ENCODE assay signal across 10 cellular contexts in genomic region chr2:42238644-42239288, GRCh38.
DNase-seq lines count a peak whose midpoint lies in the region; ATAC-seq and TF ChIP-seq lines count a peak whose summit lies in the region.
"Had no signal": no experiment of that assay in that cellular context is flagged by ENCODE, and none has a peak within 500 bp of the region (broad histone marks: within the 10 kb centered on the region; RNA-seq: fewer than 3 reads in every experiment).

No MANE protein-coding gene starts in this region.

- peaks cover 84% of the 10 kb centered on the region for H3K4me1 Mint-ChIP-seq in activated T-cell treated with anti-CD3 and anti-CD28 coated beads, Interleukin-2, amount 50 U/mL, for 24 hours (ENCODE audit: low read depth)

- no peak overlapping the region for H3K4me3 ChIP-seq in heart right ventricle
- H3K4me3 ChIP-seq: BLaER1 had no signal

- H3K27ac ChIP-seq in heart right ventricle: no peak overlapping the region
- H3K27ac ChIP-seq: BLaER1 had no signal

- H3K9me3 ChIP-seq in heart right ventricle: no peaks in the 10 kb centered on the region
- H3K9me3 ChIP-seq: BLaER1 had no signal

- H3K36me3 ChIP-seq in heart right ventricle: no peaks in the 10 kb centered on the region
- H3K36me3 ChIP-seq: BLaER1 had no signal

- peak; percentile 30 to 64 (median 49) for TF ChIP-seq CTCF in heart right ventricle (IDR thresholded peaks at IDR 0.05)

- H3K27ac Mint-ChIP-seq in activated T-cell treated with anti-CD3 and anti-CD28 coated beads, Interleukin-2, amount 50 U/mL, for 24 hours: no peak overlapping the region
- H3K27ac Mint-ChIP-seq: dendritic cell treated with granulocyte-macrophage colony-stimulating factor and Interleukin-4, amounts not matched to agents 40 ng/mL and 50 ng/mL, for 4 days had no signal

- peaks cover 0 to 35% (median 7%) of the 10 kb centered on the region in 9 donors for H3K4me1 ChIP-seq in heart right ventricle

- no peaks in the 10 kb centered on the region for H3K9me3 Mint-ChIP-seq in activated T-cell treated with anti-CD3 and anti-CD28 coated beads, Interleukin-2, amount 50 U/mL, for 24 hours
- H3K9me3 Mint-ChIP-seq: dendritic cell treated with granulocyte-macrophage colony-stimulating factor and Interleukin-4, amounts not matched to agents 40 ng/mL and 50 ng/mL, for 4 days had no signal

- WGBS in heart right ventricle, 2 donors: 69 to 78% methylated on average over 7 of the region's 7 CpGs

- peak; percentile 71 to 89 (median 86) for ATAC-seq in heart right ventricle
- no peak for ATAC-seq in GM21447 (IDR thresholded peaks at IDR 0.05; ENCODE audit: unreplicated experiment)

- intact Hi-C loops in heart right ventricle (cut with DNase I): loop anchor here in 9 of 10 donors (1.0 to 5.0 kb wide), 4 partner anchors 141 to 146 kb away; no protein-coding TSS in a partner anchor

- DNase-seq in NCI-H2081 (lab: John Stamatoyannopoulos, UW) (peak; percentile 15 to 43), NCI-H2081 treated with DMSO at 0.1 percent for 48 hours (lab: John Stamatoyannopoulos, UW) (no peak), HCEC 1CT (peak; percentile 13), NCI-H69 (lab: John Stamatoyannopoulos, UW) (peak; percentile 51), heart right ventricle (peak in 1 of 2 donors; percentile 23)
- DNase-seq in activated T-cell treated with anti-CD3 and anti-CD28 coated beads, Interleukin-2, amount 50 U/mL, for 24 hours: peak; percentile 54
- peak; percentile 53 for DNase-seq in stimulated activated CD4-positive, alpha-beta T cell treated with anti-CD3 and anti-CD28 coated beads, Interleukin-15, amount 100 ng/mL, for 24 hours

- peaks cover 5% of the 10 kb centered on the region for H3K36me3 Mint-ChIP-seq in activated T-cell treated with anti-CD3 and anti-CD28 coated beads, Interleukin-2, amount 50 U/mL, for 24 hours (ENCODE audit: low read depth)

- no peaks in the 10 kb centered on the region for H3K27me3 ChIP-seq in heart right ventricle
- H3K27me3 ChIP-seq: BLaER1 had no signal

- H3K27me3 Mint-ChIP-seq in activated T-cell treated with anti-CD3 and anti-CD28 coated beads, Interleukin-2, amount 50 U/mL, for 24 hours: no peaks in the 10 kb centered on the region
- H3K27me3 Mint-ChIP-seq: dendritic cell treated with granulocyte-macrophage colony-stimulating factor and Interleukin-4, amounts not matched to agents 40 ng/mL and 50 ng/mL, for 4 days had no signal

- H3K4me3 Mint-ChIP-seq in activated T-cell treated with anti-CD3 and anti-CD28 coated beads, Interleukin-2, amount 50 U/mL, for 24 hours: no peak overlapping the region
- H3K4me3 Mint-ChIP-seq: dendritic cell treated with granulocyte-macrophage colony-stimulating factor and Interleukin-4, amounts not matched to agents 40 ng/mL and 50 ng/mL, for 4 days had no signal
